Comparison of ENCODE assay signal across 18 cellular contexts in genomic region chr9:78921341-78921740, GRCh38.
DNase-seq lines count a peak whose midpoint lies in the region; FAIRE-seq and TF ChIP-seq lines count a peak whose summit lies in the region.
"Had no signal": no experiment of that assay in that cellular context is flagged by ENCODE, and none has a peak within 500 bp of the region (broad histone marks: within the 10 kb centered on the region; RNA-seq: fewer than 3 reads in every experiment).

No MANE protein-coding gene starts in this region.

- H3K27me3 ChIP-seq in right atrium auricular region: no peaks in the 10 kb centered on the region
- H3K27me3 ChIP-seq: BE2C had no signal

- TF ChIP-seq CTCF in AG04449 (IDR thresholded peaks at IDR 0.05; ENCODE audit: insufficient read depth, low read length, missing control alignments) (no peak), right atrium auricular region (IDR thresholded peaks at IDR 0.05) (no peak)

- no peaks in the 10 kb centered on the region for H3K36me3 ChIP-seq in right atrium auricular region
- H3K36me3 ChIP-seq: BE2C had no signal

- H3K9me3 ChIP-seq in right atrium auricular region: no peaks in the 10 kb centered on the region

- DNase-seq in AG04449 (ENCODE audit: low read depth, low spot score) (peak; percentile 10), HCEC 1CT (peak; percentile 41), brain pericyte (ENCODE audit: low read depth, low spot score) (peak; percentile 74), iris pigment epithelial cell (ENCODE audit: low read depth) (peak; percentile 11), right atrium auricular region (ENCODE audit: low spot score) (no peak), GM12891 (ENCODE audit: insufficient read length, low spot score) (no peak), mucosa of gallbladder (ENCODE audit: low spot score) (no peak)
- DNase-seq: ACHN; BE2C; CD4-positive, alpha-beta memory T cell; NCI-H1092 treated with DMSO at 0.1 percent for 48 hours; NCI-H1694; NCI-H2107; NCI-H446; NCI-H82; SIG-M5 had no signal

- CTCF ChIA-PET in AG04449 (lab: Yijun Ruan, JAX): no interaction called here

- TF ChIP-seq POLR2A in GM12891 (IDR thresholded peaks at IDR 0.05; ENCODE audit: low read depth, low read length): no peak

- FAIRE-seq in GM12891 (lab: Jason Lieb, UNC): no peak
- FAIRE-seq: K562 had no signal

- H3K4me1 ChIP-seq in right atrium auricular region: no peaks in the 10 kb centered on the region
- H3K4me1 ChIP-seq: BE2C had no signal

- POLR2A ChIA-PET in AG04449 (lab: Yijun Ruan, JAX): no interaction called here

- no peak overlapping the region for H3K27ac ChIP-seq in right atrium auricular region
- H3K27ac ChIP-seq: HL-60 had no signal

- no peak overlapping the region for H3K4me3 ChIP-seq in AG04449 (ENCODE audit: low read depth, low read length)
- H3K4me3 ChIP-seq in right atrium auricular region: no peak overlapping the region
- H3K4me3 ChIP-seq: K562 had no signal

TF ChIP-seq in GM12891, 5 proteins besides CTCF, POLR2A, EP300 and RAD21:
- TF ChIP-seq TAF1 (IDR thresholded peaks at IDR 0.05; ENCODE audit: low read depth, low read length): no peak
- no peak for TF ChIP-seq POLR2AphosphoS5 (IDR thresholded peaks at IDR 0.05; ENCODE audit: low read depth, low read length)
- TF ChIP-seq SPI1 (IDR thresholded peaks at IDR 0.05; ENCODE audit: low read depth, low read length): no peak
- no peak for TF ChIP-seq POU2F2 (IDR thresholded peaks at IDR 0.05; ENCODE audit: low read depth, low read length)
- TF ChIP-seq PAX5 (IDR thresholded peaks at IDR 0.05; ENCODE audit: insufficient read depth, low read length, severe bottlenecking): no peak

Comparison
In these comparisons a context has a peak if more than half of its experiments do, and no peak if none do; other contexts are left out.
1. DNase-seq: peak in AG04449 (single experiment), HCEC 1CT (single experiment), brain pericyte (single experiment) and iris pigment epithelial cell (single experiment); none in right atrium auricular region (single experiment), GM12891 (single experiment) and mucosa of gallbladder (single experiment).